8 cellular contexts compared by ENCODE assay signal in the genomic region with DNA sequence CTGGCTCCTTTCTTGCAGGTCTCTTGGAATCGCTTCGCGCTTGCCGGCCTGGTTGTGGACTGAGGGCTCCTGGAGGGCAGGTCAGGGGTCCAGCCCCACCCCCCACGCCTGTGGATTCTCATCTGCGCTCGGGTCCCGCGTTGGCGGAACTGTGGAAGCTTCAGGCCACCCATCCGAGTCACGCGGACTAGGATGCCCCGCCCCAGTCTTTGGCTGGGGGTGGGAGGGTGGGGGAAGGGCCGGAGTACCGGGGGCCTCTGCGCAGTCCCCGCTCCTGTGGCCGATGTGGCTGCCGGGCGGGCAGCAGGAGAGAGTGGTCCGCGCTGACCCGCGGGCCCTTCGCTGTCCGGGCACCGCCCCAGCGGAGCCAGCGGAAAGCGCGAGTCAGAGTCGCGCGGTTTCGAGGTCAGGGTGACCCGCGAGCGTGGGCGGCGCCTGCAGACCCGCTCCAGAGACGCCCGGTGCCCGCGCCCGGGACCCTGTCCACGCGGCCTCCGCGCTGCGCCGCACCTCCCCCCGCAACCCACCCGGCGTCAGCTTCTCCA.
DNase-seq lines count a peak whose midpoint lies in the region; ATAC-seq and TF ChIP-seq lines count a peak whose summit lies in the region.

No MANE protein-coding gene starts in this region.

- no peak for ATAC-seq in activated naive CD8-positive, alpha-beta T cell treated with anti-CD3 and anti-CD28 coated beads, Interleukin-2, amount 50 U/mL, for 24 hours
- ATAC-seq in right cardiac atrium: peak; percentile 82 to 85

- no peaks in the 10 kb centered on the region for H3K36me3 ChIP-seq in BLaER1 treated with 17β-estradiol and CSF1 and Interleukin-3, amounts not matched to agents 10 nM and 100 nM

- no peaks in the 10 kb centered on the region for H4K20me1 ChIP-seq in BLaER1 treated with 17β-estradiol and CSF1 and Interleukin-3, amounts not matched to agents 10 nM and 100 nM

- intact Hi-C loops in right cardiac atrium (cut with DNase I): loop anchor here in 1 of 4 donors (5.0 kb wide), 1 partner anchor 46 kb away; no protein-coding TSS in a partner anchor

- H3K27me3 Mint-ChIP-seq in activated naive CD8-positive, alpha-beta T cell treated with anti-CD3 and anti-CD28 coated beads, Interleukin-2, amount 50 U/mL, for 24 hours: no peaks in the 10 kb centered on the region

- peak overlapping the region in 7 of 11 experiments; percentile 15 to 84 (median 38); a peak in 9 of 22 replicates for H3K27ac ChIP-seq in BLaER1 treated with 17β-estradiol and CSF1 and Interleukin-3, amounts not matched to agents 10 nM and 100 nM
- H3K27ac ChIP-seq in right cardiac atrium (ENCODE audit: low read length): peak overlapping the region; percentile 46

- DNase-seq in NOMO-1 treated with dmso at 0.1 percent for 144 hours (lab: John Stamatoyannopoulos, UW; ENCODE audit: unreplicated experiment): peak; percentile 25
- peak; percentile 62 for DNase-seq in activated naive CD8-positive, alpha-beta T cell treated with anti-CD3 and anti-CD28 coated beads, Interleukin-2, amount 50 U/mL, for 24 hours
- DNase-seq in right cardiac atrium: peak; percentile 57 to 91 (median 90)
- peak; percentile 11 for DNase-seq in putamen (ENCODE audit: low spot score)
- DNase-seq in GM20000 (ENCODE audit: low spot score): no peak
- no peak for DNase-seq in NCI-H2029 treated with DMSO at 0.1 percent for 48 hours (lab: John Stamatoyannopoulos, UW)
- no peak for DNase-seq in NCI-H345 (lab: John Stamatoyannopoulos, UW)

- peak overlapping the region in 3 of 10 experiments; percentile 31 to 55 (median 32); a peak in 5 of 20 replicates for H3K4me3 ChIP-seq in BLaER1 treated with 17β-estradiol and CSF1 and Interleukin-3, amounts not matched to agents 10 nM and 100 nM
- H3K4me3 ChIP-seq in right cardiac atrium (ENCODE audit: low read length): peak overlapping the region; percentile 67

- no peak for TF ChIP-seq CTCF in GM20000 (IDR thresholded peaks at IDR 0.05; ENCODE audit: extremely low read depth, missing control alignments)

- peaks cover 83% of the 10 kb centered on the region for H3K4me1 Mint-ChIP-seq in activated naive CD8-positive, alpha-beta T cell treated with anti-CD3 and anti-CD28 coated beads, Interleukin-2, amount 50 U/mL, for 24 hours

- H3K27ac Mint-ChIP-seq in activated naive CD8-positive, alpha-beta T cell treated with anti-CD3 and anti-CD28 coated beads, Interleukin-2, amount 50 U/mL, for 24 hours: peak overlapping the region; percentile 27

- 2% methylated on average over 56 of the region's 56 CpGs for WGBS in right cardiac atrium

- no peaks in the 10 kb centered on the region for H3K36me3 Mint-ChIP-seq in activated naive CD8-positive, alpha-beta T cell treated with anti-CD3 and anti-CD28 coated beads, Interleukin-2, amount 50 U/mL, for 24 hours (ENCODE audit: low read depth)

- H3K27me3 ChIP-seq in BLaER1 treated with 17β-estradiol and CSF1 and Interleukin-3, amounts not matched to agents 10 nM and 100 nM: peaks cover 0 to 4% (median 0%) of the 10 kb centered on the region in 11 experiments; a peak in 3 of 22 replicates
- H3K27me3 ChIP-seq in right cardiac atrium (ENCODE audit: control insufficient read depth, insufficient read depth): no peaks in the 10 kb centered on the region

- no peaks in the 10 kb centered on the region for H3K9me3 Mint-ChIP-seq in activated naive CD8-positive, alpha-beta T cell treated with anti-CD3 and anti-CD28 coated beads, Interleukin-2, amount 50 U/mL, for 24 hours

- H3K4me1 ChIP-seq in BLaER1 treated with 17β-estradiol and CSF1 and Interleukin-3, amounts not matched to agents 10 nM and 100 nM: peaks cover 55 to 92% (median 86%) of the 10 kb centered on the region in 10 experiments
- no peaks in the 10 kb centered on the region for H3K4me1 ChIP-seq in right cardiac atrium (ENCODE audit: control insufficient read depth, insufficient read depth, low read length)

- peak overlapping the region in 3 of 11 experiments; percentile 41 to 55 (median 50); a peak in 3 of 22 replicates for H3K9ac ChIP-seq in BLaER1 treated with 17β-estradiol and CSF1 and Interleukin-3, amounts not matched to agents 10 nM and 100 nM

- peak overlapping the region; percentile 55 to 84 (median 68); a peak in 20 of 22 replicates for H3K4me2 ChIP-seq in BLaER1 treated with 17β-estradiol and CSF1 and Interleukin-3, amounts not matched to agents 10 nM and 100 nM

- H3K4me3 Mint-ChIP-seq in activated naive CD8-positive, alpha-beta T cell treated with anti-CD3 and anti-CD28 coated beads, Interleukin-2, amount 50 U/mL, for 24 hours: peak overlapping the region; percentile 57

- H3K9me3 ChIP-seq in BLaER1 treated with 17β-estradiol and CSF1 and Interleukin-3, amounts not matched to agents 10 nM and 100 nM (replicated peaks in 1 of 11): no peaks in the 10 kb centered on the region
- H3K9me3 ChIP-seq in right cardiac atrium (ENCODE audit: control insufficient read depth, low read length): no peaks in the 10 kb centered on the region

Comparison
In these comparisons a context has a peak if more than half of its experiments do, and no peak if none do; other contexts are left out.
1. DNase-seq: peak in NOMO-1 treated with dmso at 0.1 percent for 144 hours (single experiment), activated naive CD8-positive, alpha-beta T cell treated with anti-CD3 and anti-CD28 coated beads, Interleukin-2, amount 50 U/mL, for 24 hours (single experiment), right cardiac atrium (3 of 3) and putamen (single experiment); none in GM20000 (single experiment), NCI-H2029 treated with DMSO at 0.1 percent for 48 hours (single experiment) and NCI-H345 (single experiment).